1 cellular context compared by ENCODE assay signal in genomic region chr11:68038226-68038717, GRCh38.
TF ChIP-seq lines count a peak whose summit lies in the region.

No MANE protein-coding gene starts in this region.

TF ChIP-seq in HepG2, 621 proteins besides CTCF, POLR2A, EP300 and RAD21 (continued from another document and continues in another):
- no peak for TF ChIP-seq NFATC3 (CRISPR knock-in tag; IDR thresholded peaks at IDR 0.05)
- TF ChIP-seq ZNF446 (CRISPR knock-in tag; IDR thresholded peaks at IDR 0.05), result no peak; the same call in 1 of the 2 replicates
- TF ChIP-seq TARDBP (CRISPR knock-in tag; IDR thresholded peaks at IDR 0.05), result no peak
- TF ChIP-seq HOXA5 (CRISPR knock-in tag; IDR thresholded peaks at IDR 0.05), result peak; percentile 72; the same call in 1 of the 2 replicates
- TF ChIP-seq ZNF543 (CRISPR knock-in tag; IDR thresholded peaks at IDR 0.05), result peak; percentile 40
- TF ChIP-seq ZNF317 (CRISPR knock-in tag; IDR thresholded peaks at IDR 0.05), result peak; percentile 91; the same call in 1 of the 2 replicates
- peak; percentile 99 for TF ChIP-seq ARID4A (CRISPR knock-in tag; IDR thresholded peaks at IDR 0.05; ENCODE audit: borderline replicate concordance)
- TF ChIP-seq ZNF264 (CRISPR knock-in tag; IDR thresholded peaks at IDR 0.05), result peak; percentile 90
- TF ChIP-seq GATAD1 (CRISPR knock-in tag; IDR thresholded peaks at IDR 0.05), result peak; percentile 74
- TF ChIP-seq THYN1 (CRISPR knock-in tag; IDR thresholded peaks at IDR 0.05; ENCODE audit: borderline replicate concordance, low read depth), result no peak
- TF ChIP-seq ZNF691 (CRISPR knock-in tag; IDR thresholded peaks at IDR 0.05; ENCODE audit: borderline replicate concordance, low read depth), result peak; percentile 91
- TF ChIP-seq ZNF703 (CRISPR knock-in tag; IDR thresholded peaks at IDR 0.05; ENCODE audit: borderline replicate concordance), result no peak
- TF ChIP-seq TEAD3 (CRISPR knock-in tag; optimal IDR thresholded peaks at IDR 0.05; ENCODE audit: borderline replicate concordance), result peak; percentile 90
- TF ChIP-seq CREB3 (CRISPR knock-in tag; IDR thresholded peaks at IDR 0.05), result no peak
- 0 out of 2 replicates have a peak, but pooled peaks have one; percentile 25 for TF ChIP-seq TOPORS (CRISPR knock-in tag; IDR thresholded peaks at IDR 0.05)
- peak; percentile 97 for TF ChIP-seq TBX2 (CRISPR knock-in tag; IDR thresholded peaks at IDR 0.05; ENCODE audit: borderline replicate concordance)
- TF ChIP-seq ZSCAN9 (CRISPR knock-in tag; IDR thresholded peaks at IDR 0.05; ENCODE audit: borderline replicate concordance), result peak; percentile 72; the same call in 1 of the 2 replicates
- 0 out of 2 replicates have a peak, but pooled peaks have one; percentile 14 for TF ChIP-seq FOSL1 (CRISPR knock-in tag; IDR thresholded peaks at IDR 0.05; ENCODE audit: borderline replicate concordance)
- TF ChIP-seq HIVEP1 (CRISPR knock-in tag; IDR thresholded peaks at IDR 0.05), result peak; percentile 100
- TF ChIP-seq MLX (CRISPR knock-in tag; IDR thresholded peaks at IDR 0.05), result peak; percentile 88
- TF ChIP-seq MYC (CRISPR knock-in tag; IDR thresholded peaks at IDR 0.05; ENCODE audit: borderline replicate concordance), result peak; percentile 93
- no peak for TF ChIP-seq ZNF790 (CRISPR knock-in tag; IDR thresholded peaks at IDR 0.05; ENCODE audit: borderline replicate concordance)
- TF ChIP-seq RBM39 (IDR thresholded peaks at IDR 0.05; ENCODE audit: low read depth, low read length, poor library complexity, severe bottlenecking), result peak; percentile 69
- TF ChIP-seq MAX (IDR thresholded peaks at IDR 0.05), result peak; percentile 82
- TF ChIP-seq KLF6 (CRISPR knock-in tag; IDR thresholded peaks at IDR 0.05), result peak; percentile 51; the same call in 1 of the 2 replicates
- TF ChIP-seq FOXA3 (CRISPR knock-in tag; IDR thresholded peaks at IDR 0.05), result peak; percentile 78
- peak; percentile 54; the same call in 1 of the 2 replicates for TF ChIP-seq MIER2 (CRISPR knock-in tag; IDR thresholded peaks at IDR 0.05)
- peak; percentile 93; the same call in 1 of the 2 replicates for TF ChIP-seq IKZF5 (CRISPR knock-in tag; IDR thresholded peaks at IDR 0.05)
- no peak for TF ChIP-seq TIGD3 (CRISPR knock-in tag; IDR thresholded peaks at IDR 0.05; ENCODE audit: borderline replicate concordance)
- no peak for TF ChIP-seq ZNF326 (CRISPR knock-in tag; IDR thresholded peaks at IDR 0.05; ENCODE audit: borderline replicate concordance)
- TF ChIP-seq SATB2 (CRISPR knock-in tag; IDR thresholded peaks at IDR 0.05), result peak; percentile 86; the same call in 1 of the 2 replicates
- TF ChIP-seq ZNF710 (CRISPR knock-in tag; IDR thresholded peaks at IDR 0.05; ENCODE audit: borderline replicate concordance), result peak; percentile 91
- no peak; the same call in 1 of the 2 replicates for TF ChIP-seq ZBTB49 (CRISPR knock-in tag; IDR thresholded peaks at IDR 0.05; ENCODE audit: borderline replicate concordance)
- TF ChIP-seq ZFAT (CRISPR knock-in tag; conservative IDR thresholded peaks at IDR 0.05), result no peak
- no peak for TF ChIP-seq ZNF280B (CRISPR knock-in tag; IDR thresholded peaks at IDR 0.05; ENCODE audit: borderline replicate concordance)
- TF ChIP-seq SMARCC2 (IDR thresholded peaks at IDR 0.05), result no peak
- peak; percentile 93 for TF ChIP-seq ZBTB38 (CRISPR knock-in tag; IDR thresholded peaks at IDR 0.05)
- TF ChIP-seq IRX3 (CRISPR knock-in tag; IDR thresholded peaks at IDR 0.05; ENCODE audit: borderline replicate concordance, low read depth), result peak; percentile 69; the same call in 1 of the 2 replicates
- TF ChIP-seq HNF4G (IDR thresholded peaks at IDR 0.05; ENCODE audit: borderline replicate concordance, low read depth, low read length), result peak; percentile 95
- peak; percentile 96 for TF ChIP-seq HNF4G (CRISPR knock-in tag; IDR thresholded peaks at IDR 0.05; ENCODE audit: borderline replicate concordance, low read depth)
- TF ChIP-seq ZNF577 (CRISPR knock-in tag; IDR thresholded peaks at IDR 0.05; ENCODE audit: borderline replicate concordance, low read depth), result no peak
- peak; percentile 97 for TF ChIP-seq ATF2 (CRISPR knock-in tag; IDR thresholded peaks at IDR 0.05)
- TF ChIP-seq ZBTB3 (CRISPR knock-in tag; IDR thresholded peaks at IDR 0.05; ENCODE audit: borderline replicate concordance, low read depth), result peak; percentile 85; the same call in 1 of the 2 replicates
- no peak for TF ChIP-seq ZNF382 (CRISPR knock-in tag; IDR thresholded peaks at IDR 0.05; ENCODE audit: borderline replicate concordance)
- 0 out of 2 replicates have a peak, but pooled peaks have one; percentile 23 for TF ChIP-seq ZNF773 (CRISPR knock-in tag; IDR thresholded peaks at IDR 0.05; ENCODE audit: borderline replicate concordance)
- peak; percentile 95 for TF ChIP-seq RARA (CRISPR knock-in tag; IDR thresholded peaks at IDR 0.05)
- TF ChIP-seq PHF21A (CRISPR knock-in tag; IDR thresholded peaks at IDR 0.05), result peak; percentile 96
- TF ChIP-seq ZNF746 (CRISPR knock-in tag; IDR thresholded peaks at IDR 0.05), result peak; percentile 56
- no peak for TF ChIP-seq GFI1 (CRISPR knock-in tag; IDR thresholded peaks at IDR 0.05; ENCODE audit: borderline replicate concordance)
- 0 out of 2 replicates have a peak, but pooled peaks have one; percentile 37 for TF ChIP-seq ZNF772 (CRISPR knock-in tag; IDR thresholded peaks at IDR 0.05)
